26 cellular contexts compared by ENCODE assay signal in the genomic region with DNA sequence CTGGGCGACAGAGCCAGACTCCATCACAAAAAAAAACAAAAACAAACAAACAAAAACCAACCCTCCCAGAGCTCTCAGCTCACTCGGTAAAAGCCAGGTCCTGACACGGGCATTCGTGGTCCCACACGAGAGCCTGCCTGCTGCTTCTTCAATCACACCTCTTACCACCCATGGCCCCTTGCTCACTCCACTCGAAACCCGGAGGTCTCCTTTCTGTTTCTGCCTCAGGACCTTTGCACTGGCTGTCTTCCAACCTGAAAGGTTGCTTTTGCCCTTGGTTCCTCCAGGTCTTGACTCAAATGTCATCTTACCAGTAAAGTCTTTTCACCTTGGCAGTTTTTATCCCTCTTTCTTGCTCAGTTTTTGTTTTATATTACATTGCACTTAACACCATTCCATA.
DNase-seq lines count a peak whose midpoint lies in the region; ATAC-seq, FAIRE-seq and TF ChIP-seq lines count a peak whose summit lies in the region.
"Had no signal": no experiment of that assay in that cellular context is flagged by ENCODE, and none has a peak within 500 bp of the region (broad histone marks: within the 10 kb centered on the region; RNA-seq: fewer than 3 reads in every experiment).

No MANE protein-coding gene starts in this region.

- no peak for ATAC-seq in K562
- ATAC-seq: GM12878 had no signal

- no peaks in the 10 kb centered on the region for H3K79me2 ChIP-seq in K562 (ENCODE audit: control insufficient read depth, insufficient read depth, low read length)

- H4K20me1 ChIP-seq in K562 (replicated peaks; ENCODE audit: control insufficient read depth, insufficient read depth, low read length) = no peaks in the 10 kb centered on the region
- H4K20me1 ChIP-seq: BLaER1 had no signal

- no peak overlapping the region for H2AFZ ChIP-seq in K562 (ENCODE audit: low read depth, low read length)

- BruUV-seq in K562 (replicated peaks; lab: Mats Ljungman, UMichigan) = no TSS peak

- no peak overlapping the region for H3K4me3 Mint-ChIP-seq in endothelial cell (ENCODE audit: unreplicated experiment)
- no peak overlapping the region for H3K4me3 Mint-ChIP-seq in activated naive CD4-positive, alpha-beta T cell treated with anti-CD3 and anti-CD28 coated beads, Interleukin-2, amount 10 ng/mL, durations not matched to agents 7 days and 5 days
- H3K4me3 Mint-ChIP-seq: CD14-positive monocyte; CD4-positive, alpha-beta memory T cell; CD4-positive, CD25-positive, alpha-beta regulatory T cell; CD8-positive, alpha-beta memory T cell had no signal

- TF ChIP-seq CTCF in HEK293 (tag by site-specific recombination; IDR thresholded peaks at IDR 0.05) (no peak), K562 (IDR thresholded peaks at IDR 0.05 in 2 of 3, conservative IDR thresholded peaks at IDR 0.05 in 1 of 3; ENCODE audit: insufficient read depth in 2 of 3, low read depth in 1 of 3, low read length in 3 of 3) (no peak), endothelial cell (IDR thresholded peaks at IDR 0.05; ENCODE audit: unreplicated experiment) (no peak)

- no peaks in the 10 kb centered on the region for H3K27me3 Mint-ChIP-seq in endothelial cell (ENCODE audit: unreplicated experiment)
- H3K27me3 Mint-ChIP-seq in activated naive CD4-positive, alpha-beta T cell treated with anti-CD3 and anti-CD28 coated beads, Interleukin-2, amount 10 ng/mL, durations not matched to agents 7 days and 5 days = peaks cover 7% of the 10 kb centered on the region

- no peak for DNase-seq in K562 (ENCODE audit: extremely low read depth in 1 of 4, low spot score in 3 of 4)
- no peak for DNase-seq in endothelial cell (ENCODE audit: low spot score)
- no peak for DNase-seq in GM12892 (ENCODE audit: insufficient read length)
- no peak for DNase-seq in 8988T
- no peak for DNase-seq in activated naive CD4-positive, alpha-beta T cell treated with anti-CD3 and anti-CD28 coated beads, Interleukin-2, amount 10 ng/mL, durations not matched to agents 7 days and 5 days
- DNase-seq: ACHN; BE2C; C1 segment of cervical spinal cord; CD4-positive, alpha-beta memory T cell; CD4-positive, CD25-positive, alpha-beta regulatory T cell; CD8-positive, alpha-beta memory T cell; COR-L47; DMS 273 treated with DMSO at 0.1 percent for 48 hours; DMS153; DMS53; DMS79; DND-41; EL; GDM1 had no signal

- H3K9me3 ChIP-seq in HEK293 (ENCODE audit: control insufficient read depth, insufficient read depth, low read depth, low read length) (no peaks in the 10 kb centered on the region), K562 (replicated peaks; ENCODE audit: control insufficient read depth, insufficient read depth, low read depth, low read length) (no peaks in the 10 kb centered on the region)
- H3K9me3 ChIP-seq: BE2C, BLaER1 had no signal

- POLR2A ChIA-PET in HEK293 (lab: Yijun Ruan, JAX) (no interaction called here), K562 (lab: Yijun Ruan, JAX) (no interaction called here)

- peaks cover 0 to 13% of the 10 kb centered on the region in 2 experiments; a peak in 4 of 5 replicates for H3K27me3 ChIP-seq in K562 (ENCODE audit: control insufficient read depth in 2 of 2, insufficient read depth in 2 of 2, low read length in 2 of 2)
- H3K27me3 ChIP-seq: BE2C, BLaER1 had no signal

- no peak for TF ChIP-seq EP300 in K562 (IDR thresholded peaks at IDR 0.05; ENCODE audit: low read length)

- TF ChIP-seq POLR2A in K562 (conservative IDR thresholded peaks at IDR 0.05) = no peak
- no peak for TF ChIP-seq POLR2A in GM12892 (IDR thresholded peaks at IDR 0.05; ENCODE audit: low read depth, low read length)

- peaks cover 3% of the 10 kb centered on the region for H3K4me1 Mint-ChIP-seq in endothelial cell (ENCODE audit: unreplicated experiment)
- H3K4me1 Mint-ChIP-seq in activated naive CD4-positive, alpha-beta T cell treated with anti-CD3 and anti-CD28 coated beads, Interleukin-2, amount 10 ng/mL, durations not matched to agents 7 days and 5 days = no peaks in the 10 kb centered on the region
- H3K4me1 Mint-ChIP-seq: CD4-positive, alpha-beta memory T cell; CD4-positive, CD25-positive, alpha-beta regulatory T cell; CD8-positive, alpha-beta memory T cell had no signal

- H3K4me1 ChIP-seq in HEK293 (ENCODE audit: control insufficient read depth, insufficient read depth, low read length) = peaks cover 6% of the 10 kb centered on the region
- H3K4me1 ChIP-seq in K562 (replicated peaks in 1 of 2; ENCODE audit: control insufficient read depth in 2 of 2, insufficient read depth in 2 of 2, low read length in 2 of 2) = no peaks in the 10 kb centered on the region
- H3K4me1 ChIP-seq: BLaER1 had no signal

- H3K4me3 ChIP-seq in HEK293 (ENCODE audit: low read depth, low read length) = no peak overlapping the region
- no peak overlapping the region for H3K4me3 ChIP-seq in K562
- H3K4me3 ChIP-seq: BLaER1, GM12878 had no signal

- H3K27ac Mint-ChIP-seq in endothelial cell (ENCODE audit: unreplicated experiment) = peak overlapping the region; percentile 16
- H3K27ac Mint-ChIP-seq in activated naive CD4-positive, alpha-beta T cell treated with anti-CD3 and anti-CD28 coated beads, Interleukin-2, amount 10 ng/mL, durations not matched to agents 7 days and 5 days = no peak overlapping the region
- H3K27ac Mint-ChIP-seq: CD14-positive monocyte; CD4-positive, alpha-beta memory T cell; CD4-positive, CD25-positive, alpha-beta regulatory T cell; CD8-positive, alpha-beta memory T cell had no signal

- no peak for TF ChIP-seq RAD21 in K562 (CRISPR knock-in tag; conservative IDR thresholded peaks at IDR 0.05 in 1 of 2, IDR thresholded peaks at IDR 0.05 in 1 of 2)

- WGBS in K562 (ENCODE audit: insufficient coverage, low coverage, missing lambda C conversion rate) = 13% methylated on average over 4 of the region's 7 CpGs

- H3K4me2 ChIP-seq in K562 (ENCODE audit: insufficient read depth, low read length) = no peak overlapping the region
- H3K4me2 ChIP-seq: BLaER1 had no signal

- CTCF ChIA-PET in HEK293 (lab: Yijun Ruan, JAX) = no interaction called here
- CTCF ChIA-PET in K562 (lab: Yijun Ruan, JAX; ENCODE audit: low intra/inter-chr PET ratio) = no interaction called here
- CTCF ChIA-PET in activated naive CD4-positive, alpha-beta T cell treated with anti-CD3 and anti-CD28 coated beads, Interleukin-2, amount 10 ng/mL, durations not matched to agents 7 days and 5 days (lab: Charles Lee) = no interaction called here

- in situ Hi-C loops in K562 (cut with MboI) = no loop called here

- no peaks in the 10 kb centered on the region for H3K9me3 Mint-ChIP-seq in endothelial cell (ENCODE audit: unreplicated experiment)
- H3K9me3 Mint-ChIP-seq in activated naive CD4-positive, alpha-beta T cell treated with anti-CD3 and anti-CD28 coated beads, Interleukin-2, amount 10 ng/mL, durations not matched to agents 7 days and 5 days = no peaks in the 10 kb centered on the region
- H3K9me3 Mint-ChIP-seq: CD14-positive monocyte; CD8-positive, alpha-beta memory T cell had no signal

- no peaks in the 10 kb centered on the region for H3K36me3 ChIP-seq in HEK293 (ENCODE audit: control insufficient read depth in 2 of 2, insufficient read depth in 1 of 2, low read length in 2 of 2)
- H3K36me3 ChIP-seq in K562 (ENCODE audit: control insufficient read depth, insufficient read depth, low read length) = no peaks in the 10 kb centered on the region
- H3K36me3 ChIP-seq: BE2C, BLaER1 had no signal

- no peak overlapping the region for H3K9ac ChIP-seq in K562 (ENCODE audit: insufficient read depth in 1 of 2, low read depth in 2 of 2, low read length in 2 of 2)
- H3K9ac ChIP-seq: BLaER1 had no signal

- intact Hi-C loops in K562 (cut with micrococcal nuclease) = no loop called here

- H3K9me1 ChIP-seq in K562 (ENCODE audit: control insufficient read depth, insufficient read depth, low read length) = peaks cover 3% of the 10 kb centered on the region

- no peaks in the 10 kb centered on the region for H3K36me3 Mint-ChIP-seq in endothelial cell (ENCODE audit: low read depth, unreplicated experiment)
- H3K36me3 Mint-ChIP-seq in activated naive CD4-positive, alpha-beta T cell treated with anti-CD3 and anti-CD28 coated beads, Interleukin-2, amount 10 ng/mL, durations not matched to agents 7 days and 5 days = no peaks in the 10 kb centered on the region
- H3K36me3 Mint-ChIP-seq: CD14-positive monocyte; CD4-positive, alpha-beta memory T cell; CD4-positive, CD25-positive, alpha-beta regulatory T cell; CD8-positive, alpha-beta memory T cell had no signal

- H3K27ac ChIP-seq in HEK293 (ENCODE audit: extremely low read depth, low read depth, low read length) (no peak overlapping the region), K562 (ENCODE audit: extremely low read depth, low read depth, low read length) (no peak overlapping the region)
- H3K27ac ChIP-seq: 22Rv1, BLaER1 had no signal

- FAIRE-seq in K562 (lab: Jason Lieb, UNC) (no peak), GM12892 (lab: Jason Lieb, UNC) (no peak)
- FAIRE-seq: A204.1, GM12878, GM19239 had no signal

TF ChIP-seq in HEK293, 187 proteins besides CTCF, POLR2A, EP300 and RAD21:
- no peak for TF ChIP-seq ZNF600 (tag by site-specific recombination; IDR thresholded peaks at IDR 0.05)
- TF ChIP-seq ZNF623 (tag by site-specific recombination; IDR thresholded peaks at IDR 0.05) = peak; percentile 90
TF ChIP-seq in HEK293: peak in this region for 1.

TF ChIP-seq in K562, 482 proteins besides CTCF, POLR2A, EP300 and RAD21:
- no peak for TF ChIP-seq ZNF280A (IDR thresholded peaks at IDR 0.05; ENCODE audit: low read depth, partially characterized antibody)
- peak; percentile 61 for TF ChIP-seq RBM25 (IDR thresholded peaks at IDR 0.05; ENCODE audit: low read depth, low read length, severe bottlenecking)
